6 cellular contexts compared by ENCODE assay signal in genomic region chr2:125584732-125585131, GRCh38.
"Had no signal": no experiment of that assay in that cellular context is flagged by ENCODE, and none has a peak within 500 bp of the region (broad histone marks: within the 10 kb centered on the region; RNA-seq: fewer than 3 reads in every experiment).

No MANE protein-coding gene starts in this region.

- FAIRE-seq: HTR-8/SVneo had no signal

- H3K4me2 ChIP-seq: KMS-11 had no signal

- H3K27ac ChIP-seq: HL-60, KMS-11 had no signal

- DNase-seq: Karpas-422, KBM-7, KG1 had no signal

- H3K9ac ChIP-seq: KMS-11 had no signal
